In the genomic region with DNA sequence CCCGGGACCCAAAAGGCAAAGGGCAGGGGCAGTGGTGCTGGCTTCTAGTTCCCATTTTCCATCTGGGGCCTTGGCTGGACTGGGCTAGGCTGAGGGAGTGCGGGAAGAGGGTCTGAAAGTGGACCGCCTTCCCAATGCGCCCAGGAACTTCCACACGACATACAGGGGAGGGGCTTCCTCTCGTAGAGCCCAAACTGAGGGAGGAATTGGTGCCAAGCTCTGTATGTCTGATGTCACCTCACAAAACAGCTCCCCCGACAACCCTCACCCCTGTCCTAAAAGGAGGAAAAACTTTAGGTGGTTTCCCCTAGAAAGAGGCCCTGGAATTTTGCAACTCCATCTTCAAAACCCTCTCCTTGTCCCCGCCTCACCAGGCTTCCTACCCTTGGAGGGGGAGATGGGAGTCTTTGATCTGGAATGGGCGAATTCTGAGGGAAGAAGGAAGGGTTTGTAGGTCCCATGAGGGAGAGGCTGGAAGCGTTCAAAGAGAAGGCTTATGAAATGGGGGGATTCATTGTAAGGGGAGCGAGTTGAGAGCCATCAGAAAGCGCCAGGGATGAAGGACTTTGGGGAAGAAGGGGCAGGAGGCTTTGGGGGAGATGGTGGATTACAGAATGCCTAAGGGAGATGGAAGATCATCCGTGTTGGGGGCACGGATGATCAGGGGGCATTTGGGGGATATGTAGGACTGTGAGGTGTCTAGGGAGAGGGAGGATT, we compare ENCODE assay signal across 8 cellular contexts. TPM values are rescaled to one million over a fixed set of nuclear protein-coding genes. Genes with fewer than 3 reads are reported as not detected.
DNase-seq lines count a peak whose midpoint lies in the region; ATAC-seq, FAIRE-seq and TF ChIP-seq lines count a peak whose summit lies in the region.

No MANE protein-coding gene starts in this region.

- H2AFZ ChIP-seq in H1 (ENCODE audit: low read length): peak overlapping the region; percentile 35; the same call in 1 of the 2 replicates

- peak overlapping the region; percentile 97 for H3K4me3 Mint-ChIP-seq in nephron progenitor cell

- POLR2A ChIA-PET in H1 (lab: Charles Lee; ENCODE audit: partially characterized antibody): interaction anchor here (1.0 kb wide), 1 partner anchor 77 kb away, joined by 4 read pairs; no protein-coding TSS in a partner anchor
- POLR2A ChIA-PET in GM10248 (lab: Yijun Ruan, JAX): no interaction called here

- ATAC-seq in HG02610 (IDR thresholded peaks at IDR 0.05; ENCODE audit: unreplicated experiment) (no peak), GM21723 (IDR thresholded peaks at IDR 0.05; ENCODE audit: unreplicated experiment) (no peak), HG03432 (IDR thresholded peaks at IDR 0.05; ENCODE audit: unreplicated experiment) (no peak)

- FAIRE-seq in H1 (lab: Jason Lieb, UNC): no peak

- H3K4me2 ChIP-seq in H1 (ENCODE audit: insufficient read depth in 1 of 2, low read depth in 2 of 2, low read length in 2 of 2): peak overlapping the region; percentile 99 to 100

- no peak overlapping the region; the same call in 1 of the 2 replicates for H2AK5ac ChIP-seq in H1 (ENCODE audit: low read depth, low read length)

- no peak overlapping the region for H2BK15ac ChIP-seq in H1 (ENCODE audit: low read length)

- no peak overlapping the region; the same call in 1 of the 2 replicates for H3K18ac ChIP-seq in H1 (ENCODE audit: extremely low read depth, low read length)

- peak overlapping the region; percentile 24 for H3K14ac ChIP-seq in H1 (ENCODE audit: insufficient read length)

- CTCF ChIA-PET in H1 (lab: Charles Lee; ENCODE audit: partially characterized antibody): interaction anchor here (0.5 to 3.3 kb wide), 10 partner anchors 20 to 1131 kb away, joined by 3 to 37 read pairs (median 4); no protein-coding TSS in a partner anchor
- CTCF ChIA-PET in GM10248 (lab: Yijun Ruan, JAX): interaction anchor here (1.0 to 4.3 kb wide), 3 partner anchors 23 to 75 kb away, joined by 3 to 31 read pairs (median 6); no protein-coding TSS in a partner anchor

- 14% methylated on average over 14 of the region's 14 CpGs; no CpG with 5 or more reads in 1 of the 2 experiments for WGBS in H1 (ENCODE audit: extremely low coverage in 1 of 2, insufficient coverage in 1 of 2, insufficient read length in 1 of 2, insufficient replicate concordance in 2 of 2, low coverage in 1 of 2, low lambda C conversion rate in 2 of 2, missing lambda C conversion rate in 1 of 2), 2 experiments

- no peak for TF ChIP-seq CTCF in H1 (IDR thresholded peaks at IDR 0.05; ENCODE audit: control extremely low read depth in 1 of 3, insufficient read depth in 1 of 3, low read depth in 1 of 3, low read length in 3 of 3)
- TF ChIP-seq CTCF in nephron progenitor cell (IDR thresholded peaks at IDR 0.05): no peak
- TF ChIP-seq CTCF in GM10248 (IDR thresholded peaks at IDR 0.05; ENCODE audit: control extremely low read depth, extremely low read depth, low read depth, missing control alignments): no peak

- H3K36me3 ChIP-seq in NT2/D1 (ENCODE audit: insufficient read depth, insufficient read length, low read length) (no peaks in the 10 kb centered on the region), H1 (ENCODE audit: control insufficient read depth in 2 of 4, insufficient read depth in 4 of 4, low read length in 3 of 4) (no peaks in the 10 kb centered on the region)

- H3K4me1 ChIP-seq in NT2/D1 (ENCODE audit: insufficient read depth, insufficient read length): peaks cover 13% of the 10 kb centered on the region
- peaks cover 11 to 29% (median 14%) of the 10 kb centered on the region in 4 experiments for H3K4me1 ChIP-seq in H1 (replicated peaks in 1 of 4; ENCODE audit: control insufficient read depth in 3 of 4, insufficient read depth in 4 of 4, low read length in 3 of 4)

- H3K27ac Mint-ChIP-seq in nephron progenitor cell: no peak overlapping the region

- H3K56ac ChIP-seq in H1 (replicated peaks; ENCODE audit: insufficient read length, low read depth, low read length): no peak overlapping the region

- H3K4ac ChIP-seq in H1 (replicated peaks; ENCODE audit: insufficient read length, low read depth, low read length): no peak overlapping the region

- peak overlapping the region; percentile 66 for H4K91ac ChIP-seq in H1 (replicated peaks; ENCODE audit: insufficient read length, low read length)

- DNase-seq in D341Med (ENCODE audit: low spot score) (peak; percentile 39), NT2/D1 (ENCODE audit: low read depth, low spot score) (no peak), H1 (ENCODE audit: low read depth in 1 of 2, low spot score in 2 of 2) (peak in 1 of 2 experiments; percentile 52), nephron progenitor cell (no peak), GM10248 (ENCODE audit: extremely low spot score) (no peak)

- peaks cover 15% of the 10 kb centered on the region for H3K27me3 Mint-ChIP-seq in nephron progenitor cell (ENCODE audit: low read depth, poor library complexity)

- H3K4me1 Mint-ChIP-seq in nephron progenitor cell: peaks cover 55% of the 10 kb centered on the region

- no peak overlapping the region for H3K27ac ChIP-seq in H1 (ENCODE audit: low read depth, low read length)

- H3K23ac ChIP-seq in H1 (ENCODE audit: insufficient read length): no peak overlapping the region

- TF ChIP-seq RAD21 in H1 (IDR thresholded peaks at IDR 0.05 in 1 of 2, conservative IDR thresholded peaks at IDR 0.05 in 1 of 2; ENCODE audit: low read depth in 2 of 2, low read length in 2 of 2): no peak

- no peak overlapping the region for H4K5ac ChIP-seq in H1 (ENCODE audit: insufficient read length, low read depth, low read length)

- no peak overlapping the region for H2BK120ac ChIP-seq in H1 (replicated peaks; ENCODE audit: low read depth, low read length)

- H3K4me3 ChIP-seq in NT2/D1 (ENCODE audit: insufficient read length, low read depth) (peak overlapping the region; percentile 76), H1 (ENCODE audit: extremely low read depth in 1 of 4, insufficient read depth in 2 of 4, low read depth in 3 of 4, low read length in 4 of 4) (peak overlapping the region; percentile 72 to 93 (median 82))

- H3K9ac ChIP-seq in NT2/D1 (ENCODE audit: insufficient read length, low read depth) (peak overlapping the region; percentile 86), H1 (replicated peaks in 1 of 4; ENCODE audit: extremely low read depth in 1 of 4, low read depth in 3 of 4, low read length in 3 of 4) (peak overlapping the region in 2 of 4 experiments; percentile 64 to 65; a peak in 3 of 7 replicates)

- H3K23me2 ChIP-seq in H1 (ENCODE audit: low read depth, low read length): peaks cover 14% of the 10 kb centered on the region

- H2BK12ac ChIP-seq in H1 (ENCODE audit: low read depth, low read length): 0 out of 2 replicates have a peak overlapping the region, but pooled peaks have one; percentile 27

- no peak for TF ChIP-seq EP300 in H1 (IDR thresholded peaks at IDR 0.05; ENCODE audit: borderline replicate concordance in 1 of 2, low read depth in 2 of 2, low read length in 2 of 2)

- peaks cover 0 to 24% of the 10 kb centered on the region in 2 experiments; a peak in 2 of 4 replicates for H3K79me2 ChIP-seq in H1 (ENCODE audit: control insufficient read depth in 1 of 2, insufficient read depth in 2 of 2, low read length in 2 of 2)

- H3K9me3 ChIP-seq in NT2/D1 (ENCODE audit: insufficient read depth, low read length) (no peaks in the 10 kb centered on the region), H1 (ENCODE audit: insufficient read depth in 2 of 2, low read depth in 1 of 2, low read length in 1 of 2) (no peaks in the 10 kb centered on the region)

- H3K36me3 Mint-ChIP-seq in nephron progenitor cell (ENCODE audit: low read depth): no peaks in the 10 kb centered on the region

- H2BK20ac ChIP-seq in H1 (ENCODE audit: low read length): no peak overlapping the region

- peak overlapping the region; percentile 71; the same call in 1 of the 2 replicates for H2BK5ac ChIP-seq in H1 (ENCODE audit: low read depth, low read length)

- peaks cover 3% of the 10 kb centered on the region; the same call in 1 of the 2 replicates for H3K79me1 ChIP-seq in H1 (ENCODE audit: low read depth, low read length)

- H4K8ac ChIP-seq in H1 (ENCODE audit: extremely low read depth, insufficient read depth, low read length): no peak overlapping the region

- no peak for TF ChIP-seq POLR2A in H1 (IDR thresholded peaks at IDR 0.05; ENCODE audit: control extremely low read depth in 1 of 2, low read depth in 2 of 2, low read length in 2 of 2)

- H3K27me3 ChIP-seq in NT2/D1 (ENCODE audit: insufficient read depth, insufficient read length) (peaks cover 3% of the 10 kb centered on the region), H1 (replicated peaks in 1 of 4; ENCODE audit: control insufficient read depth in 3 of 4, extremely low read depth in 1 of 4, insufficient read depth in 3 of 4, low read length in 3 of 4) (no peaks in the 10 kb centered on the region; a peak in 1 of 7 replicates)

- H3K9me3 Mint-ChIP-seq in nephron progenitor cell: no peaks in the 10 kb centered on the region

- H4K20me1 ChIP-seq in H1 (replicated peaks in 1 of 2; ENCODE audit: control insufficient read depth in 1 of 2, insufficient read depth in 2 of 2, low read length in 2 of 2): peaks cover 0 to 7% of the 10 kb centered on the region in 2 experiments

RNA-seq across cellular contexts. Expression of gene GLTP, which starts 0.9 kb away (rescaled TPM):
- total RNA-seq in H1 (2021; fragmentation: NEBNext Ultra II Directional; extraction: Animal tissue kit (Norgen Biotek cat#: 25700)): 24.4 and 26.1 TPM in 2 replicates
- polyA plus RNA-seq in H1 (2011; rRNA removed): 9.8 and 10.0 TPM in 2 replicates
- 12.2 TPM for polyA plus RNA-seq in H1 (2011; cell fraction: cytosol; rRNA removed)
- 8.2 TPM for polyA plus RNA-seq in H1 (2011; cell fraction: nucleus; rRNA removed)
- 15.6 to 22.3 TPM (median 17.5 TPM) in 4 replicates for polyA plus RNA-seq in H1 (2012, experiment 1 of 2)
- 14.4 TPM for polyA plus RNA-seq in H1 (2012, experiment 2 of 2)
- 31.7 TPM for polyA plus RNA-seq in H1 (2013, experiment 1 of 2)
- polyA plus RNA-seq in H1 (2013, experiment 2 of 2): 35.2 TPM
- polyA minus RNA-seq in H1 (2011; rRNA and poly(A)+ RNA removed): 18.8 and 24.0 TPM in 2 replicates
- polyA minus RNA-seq in H1 (2011; cell fraction: cytosol; rRNA and poly(A)+ RNA removed): 18.6 TPM
- 4.0 TPM for polyA minus RNA-seq in H1 (2011; cell fraction: nucleus; rRNA and poly(A)+ RNA removed)

RNA-seq across cellular contexts. Expression of gene TCHP, which starts 20.6 kb away (rescaled TPM):
- 4.5 TPM in 2 replicates for total RNA-seq in H1 (2021; fragmentation: NEBNext Ultra II Directional; extraction: Animal tissue kit (Norgen Biotek cat#: 25700))
- 2.8 and 4.8 TPM in 2 replicates for polyA plus RNA-seq in H1 (2011; rRNA removed)
- 8.7 TPM for polyA plus RNA-seq in H1 (2011; cell fraction: cytosol; rRNA removed)
- polyA plus RNA-seq in H1 (2011; cell fraction: nucleus; rRNA removed): 15.7 TPM
- 5.5 to 11.3 TPM (median 8.0 TPM) in 4 replicates for polyA plus RNA-seq in H1 (2012, experiment 1 of 2)
- 0.92 TPM for polyA plus RNA-seq in H1 (2012, experiment 2 of 2)
- polyA plus RNA-seq in H1 (2013, experiment 1 of 2): 4.4 TPM
- polyA plus RNA-seq in H1 (2013, experiment 2 of 2): 4.1 TPM
- polyA minus RNA-seq in H1 (2011; rRNA and poly(A)+ RNA removed): 2.8 TPM in 2 replicates
- polyA minus RNA-seq in H1 (2011; cell fraction: cytosol; rRNA and poly(A)+ RNA removed): 5.1 TPM
- polyA minus RNA-seq in H1 (2011; cell fraction: nucleus; rRNA and poly(A)+ RNA removed): 4.5 TPM

RNA-seq across cellular contexts. Expression of gene TRPV4, which starts 46.3 kb away (rescaled TPM):
- 2.1 and 2.5 TPM in 2 replicates for total RNA-seq in H1 (2021; fragmentation: NEBNext Ultra II Directional; extraction: Animal tissue kit (Norgen Biotek cat#: 25700))
- polyA plus RNA-seq in H1 (2011; rRNA removed): 6.2 and 6.4 TPM in 2 replicates
- 3.3 TPM for polyA plus RNA-seq in H1 (2011; cell fraction: cytosol; rRNA removed)
- polyA plus RNA-seq in H1 (2011; cell fraction: nucleus; rRNA removed): 7.3 TPM
- polyA plus RNA-seq in H1 (2012, experiment 1 of 2): 1.8 to 3.5 TPM (median 2.6 TPM) in 4 replicates
- 2.1 TPM for polyA plus RNA-seq in H1 (2012, experiment 2 of 2)
- 3.2 TPM for polyA plus RNA-seq in H1 (2013, experiment 1 of 2)
- polyA plus RNA-seq in H1 (2013, experiment 2 of 2): 3.2 TPM
- polyA minus RNA-seq in H1 (2011; rRNA and poly(A)+ RNA removed): 6.7 and 9.3 TPM in 2 replicates
- polyA minus RNA-seq in H1 (2011; cell fraction: cytosol; rRNA and poly(A)+ RNA removed): 2.4 TPM
- polyA minus RNA-seq in H1 (2011; cell fraction: nucleus; rRNA and poly(A)+ RNA removed): 4.8 TPM
